8 cellular contexts compared by ENCODE assay signal in genomic region chr22:17629167-17629489, GRCh38.
DNase-seq lines count a peak whose midpoint lies in the region; ATAC-seq and TF ChIP-seq lines count a peak whose summit lies in the region.

No MANE protein-coding gene starts in this region.

- no peak for DNase-seq in AG04449 (ENCODE audit: low read depth, low spot score)
- DNase-seq in RKO (ENCODE audit: low spot score): no peak
- DNase-seq in NCI-H2081 treated with DMSO at 0.1 percent for 48 hours (lab: John Stamatoyannopoulos, UW): no peak
- no peak for DNase-seq in head of caudate nucleus

- no peak for ATAC-seq in HG02884 (IDR thresholded peaks at IDR 0.05; ENCODE audit: unreplicated experiment)

- CTCF ChIA-PET in AG04449 (lab: Yijun Ruan, JAX): no interaction called here

- POLR2A ChIA-PET in AG04449 (lab: Yijun Ruan, JAX): no interaction called here

- intact Hi-C loops in head of caudate nucleus (cut with DNase I): no loop called here

- H3K9me3 ChIP-seq in KOPT-K1 (ENCODE audit: insufficient read depth, low read length, poor library complexity, severe bottlenecking): no peaks in the 10 kb centered on the region
- no peaks in the 10 kb centered on the region for H3K9me3 ChIP-seq in muscle layer of duodenum (ENCODE audit: control insufficient read depth in 1 of 2, low read length in 2 of 2)

- H3K27ac ChIP-seq in KOPT-K1 (ENCODE audit: low read depth, low read length, poor library complexity, severe bottlenecking) (peak overlapping the region; percentile 81), cingulate gyrus (ENCODE audit: low read depth, low read length) (peak overlapping the region; percentile 94), muscle layer of duodenum (ENCODE audit: low read length) (peak overlapping the region; percentile 98)

- peak overlapping the region; percentile 100 for H3K4me3 ChIP-seq in AG04449 (ENCODE audit: low read depth, low read length)
- peak overlapping the region; percentile 99 to 100 for H3K4me3 ChIP-seq in muscle layer of duodenum (ENCODE audit: low read depth in 1 of 2, low read length in 2 of 2)

- TF ChIP-seq CTCF in AG04449 (IDR thresholded peaks at IDR 0.05; ENCODE audit: insufficient read depth, low read length, missing control alignments): no peak

- H3K4me1 ChIP-seq in muscle layer of duodenum (ENCODE audit: control insufficient read depth in 1 of 2, insufficient read depth in 2 of 2, low read length in 2 of 2): peaks cover 0 to 26% of the 10 kb centered on the region in 2 donors

- H3K36me3 ChIP-seq in KOPT-K1 (ENCODE audit: insufficient read depth, low read length) (peaks cover 13% of the 10 kb centered on the region; the same call in 1 of the 2 replicates), muscle layer of duodenum (ENCODE audit: control insufficient read depth in 1 of 2, insufficient read depth in 2 of 2, low read length in 2 of 2) (peaks cover 0 to 4% of the 10 kb centered on the region in 2 donors)

- no peaks in the 10 kb centered on the region for H3K27me3 ChIP-seq in muscle layer of duodenum (ENCODE audit: low read depth, low read length)
